In genomic region chr7:121873795-121874194, GRCh38 we compare ENCODE assay signal across 11 cellular contexts. TPM values are rescaled to one million over a fixed set of nuclear protein-coding genes. Genes with fewer than 3 reads are reported as not detected.
DNase-seq lines count a peak whose midpoint lies in the region; ATAC-seq, FAIRE-seq and TF ChIP-seq lines count a peak whose summit lies in the region.
"Had no signal": no experiment of that assay in that cellular context is flagged by ENCODE, and none has a peak within 500 bp of the region (broad histone marks: within the 10 kb centered on the region; RNA-seq: fewer than 3 reads in every experiment).

No MANE protein-coding gene starts in this region.

- TF ChIP-seq POLR2A in prostate gland (IDR thresholded peaks at IDR 0.05) (no peak), H54 (IDR thresholded peaks at IDR 0.05; ENCODE audit: low read depth, low read length) (no peak)

- no peak for DNase-seq in SJCRH30
- peak in 1 of 2 donors; percentile 1 for DNase-seq in foreskin fibroblast
- DNase-seq in prostate gland (ENCODE audit: low spot score): no peak
- DNase-seq in NOMO-1 treated with DMSO at 0.1 percent for 48 hours (lab: John Stamatoyannopoulos, UW; ENCODE audit: unreplicated experiment): no peak
- DNase-seq in H54 (ENCODE audit: insufficient read length, low spot score): no peak
- DNase-seq: activated naive CD4-positive, alpha-beta T cell had no signal

- intact Hi-C loops in prostate gland (cut with DNase I): no loop called here

- H3K4me1 ChIP-seq in SJCRH30 (no peaks in the 10 kb centered on the region), prostate gland (replicated peaks) (no peaks in the 10 kb centered on the region)

- H3K27me3 ChIP-seq in SJCRH30 (peaks cover 14% of the 10 kb centered on the region), prostate gland (replicated peaks; ENCODE audit: insufficient read depth) (no peaks in the 10 kb centered on the region)

- FAIRE-seq in H54 (lab: Jason Lieb, UNC): no peak
- FAIRE-seq: GM12891 had no signal

- 1% methylated on average over 10 of the region's 10 CpGs for WGBS in prostate gland

- no peak overlapping the region for H3K27ac ChIP-seq in SJCRH30
- H3K27ac ChIP-seq in prostate gland: no peak overlapping the region

- TF ChIP-seq CTCF in foreskin fibroblast (IDR thresholded peaks at IDR 0.05; ENCODE audit: low read depth, low read length): no peak
- no peak for TF ChIP-seq CTCF in prostate gland (IDR thresholded peaks at IDR 0.05)

- H3K9me3 ChIP-seq in SJCRH30 (replicated peaks) (no peaks in the 10 kb centered on the region), prostate gland (no peaks in the 10 kb centered on the region)

- ATAC-seq in HG02970 (IDR thresholded peaks at IDR 0.05; ENCODE audit: low FRiP score, unreplicated experiment): no peak
- no peak for ATAC-seq in GM18861 (IDR thresholded peaks at IDR 0.05; ENCODE audit: unreplicated experiment)

- H3K4me3 ChIP-seq in GM08714 (ENCODE audit: low read length): peak overlapping the region; percentile 52
- H3K4me3 ChIP-seq in SJCRH30: peak overlapping the region; percentile 50
- H3K4me3 ChIP-seq in foreskin fibroblast (ENCODE audit: low read depth in 1 of 2, low read length in 2 of 2): peak overlapping the region; percentile 49 to 56
- peak overlapping the region; percentile 39 to 46 for H3K4me3 ChIP-seq in prostate gland

- H3K36me3 ChIP-seq in SJCRH30 (no peaks in the 10 kb centered on the region), prostate gland (no peaks in the 10 kb centered on the region)

RNA-seq across cellular contexts. Expression of gene PTPRZ1, which starts 0.8 kb away (rescaled TPM):
- total RNA-seq in SJCRH30 (2014; rRNA removed; shearing (Covaris generic)): under 0.01 TPM in 1 of 2 replicates, not detected in the other
- total RNA-seq in prostate gland: 1 to 10 TPM; 1.4 to 4.4 TPM
- total RNA-seq: pulmonary artery endothelial cell had no signal
